9 cellular contexts compared by ENCODE assay signal in the genomic region with DNA sequence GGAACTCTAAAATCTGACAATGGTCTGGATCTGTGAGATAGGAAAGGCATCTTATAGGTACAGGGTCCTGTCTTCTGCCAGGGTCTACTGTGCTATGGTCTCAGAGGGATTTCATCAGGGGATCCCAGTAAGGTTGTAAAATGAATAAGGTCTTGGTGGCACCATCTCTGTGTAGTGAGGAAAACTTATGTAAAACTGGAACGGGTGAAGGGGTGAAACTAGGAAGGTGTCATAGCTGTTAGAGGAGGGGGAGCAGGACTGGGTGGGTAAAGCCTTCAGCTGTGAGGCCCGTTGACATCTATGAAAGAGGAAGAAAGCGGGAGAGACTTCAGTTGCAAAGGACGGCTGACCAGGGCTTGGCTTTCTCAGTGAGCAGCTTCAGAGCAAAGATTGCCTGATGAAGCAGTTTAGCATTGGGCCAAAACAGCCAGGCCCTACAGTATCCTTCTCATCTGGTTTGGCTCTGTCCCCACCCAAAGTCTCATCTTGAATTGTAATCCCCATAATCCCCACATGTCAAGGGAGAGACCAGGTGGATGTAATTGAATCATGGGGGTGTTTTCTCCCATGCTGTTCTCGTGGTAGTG. TPM values are rescaled to one million over a fixed set of nuclear protein-coding genes. Genes with fewer than 3 reads are reported as not detected.
DNase-seq lines count a peak whose midpoint lies in the region; ATAC-seq, FAIRE-seq and TF ChIP-seq lines count a peak whose summit lies in the region.
"Not testable (repeated sequence)": the region's sequence is repeated elsewhere in the genome, so short reads cannot be mapped to it uniquely, and the experiment has no call there.
"Had no signal": no experiment of that assay in that cellular context is flagged by ENCODE, and none has a peak within 500 bp of the region (broad histone marks: within the 10 kb centered on the region; RNA-seq: fewer than 3 reads in every experiment).

No MANE protein-coding gene starts in this region.

- WGBS in A549 (ENCODE audit: missing lambda C conversion rate), result 43% methylated on average over 5 of the region's 5 CpGs

- not testable (repeated sequence) for H3K36me3 Mint-ChIP-seq in chondrocyte (ENCODE audit: low read depth)
- H3K36me3 Mint-ChIP-seq in naive B cell, result peaks cover 0 to 14% of the 10 kb centered on the region in 2 donors

- not testable (repeated sequence) for H3K27me3 ChIP-seq in DND-41 (ENCODE audit: insufficient read depth, low read length, poor library complexity); HCT116 (ENCODE audit: insufficient read depth, low read length); KMS-11 (ENCODE audit: insufficient read depth, low read depth); SU-DHL-6 (ENCODE audit: low read length)

- ATAC-seq in A549 (peak; percentile 58 to 60; a peak in 4 of 6 replicates), DND-41 (ENCODE audit: insufficient read depth, low read depth) (0 out of 3 replicates have a peak, but pooled peaks have one; percentile 7), naive B cell (ENCODE audit: low read depth in 2 of 2) (peak; percentile 54 to 59)
- ATAC-seq in HCT116, result not testable (repeated sequence)

- not testable (repeated sequence) for H3K9me3 ChIP-seq in A549; DND-41 (ENCODE audit: insufficient read depth, low read length, severe bottlenecking); HCT116 (ENCODE audit: control insufficient read depth in 1 of 2, insufficient read depth in 1 of 2, low read depth in 1 of 2, low read length in 2 of 2); OCI-LY7 (ENCODE audit: low read length); SU-DHL-6 (ENCODE audit: insufficient read depth, low read length)

- not testable (repeated sequence) for H2AFZ ChIP-seq in DND-41 (ENCODE audit: low read depth, low read length); HCT116 (ENCODE audit: low read depth, low read length, poor library complexity, severe bottlenecking); OCI-LY7 (ENCODE audit: low read length); SU-DHL-6 (ENCODE audit: low read depth, low read length, severe bottlenecking)
- peak overlapping the region; percentile 67; the same call in 1 of the 2 replicates for H2AFZ ChIP-seq in KMS-11 (ENCODE audit: low read depth)

- H3K4me2 ChIP-seq in A549, result peak overlapping the region; percentile 62
- not testable (repeated sequence) for H3K4me2 ChIP-seq in DND-41 (ENCODE audit: insufficient read depth, low read length)
- H3K4me2 ChIP-seq in HCT116 (ENCODE audit: low read length), result peak overlapping the region; percentile 58
- H3K4me2 ChIP-seq in KMS-11, result peak overlapping the region; percentile 72
- 0 out of 2 replicates have a peak overlapping the region, but pooled peaks have one; percentile 32 for H3K4me2 ChIP-seq in OCI-LY7 (ENCODE audit: low read length)
- peak overlapping the region; percentile 7 for H3K4me2 ChIP-seq in SU-DHL-6 (ENCODE audit: low read depth, low read length, poor library complexity, severe bottlenecking)

- not testable (repeated sequence) for H3K27ac ChIP-seq in A549; DND-41 (ENCODE audit: low read length); HCT116 (ENCODE audit: low read depth, low read length); KMS-11; OCI-LY7 (ENCODE audit: low read depth, low read length, poor library complexity, severe bottlenecking); SU-DHL-6 (ENCODE audit: low read depth, low read length)

- BruUV-seq in HCT116 (replicated peaks; lab: Mats Ljungman, UMichigan); OCI-LY7 (replicated peaks; lab: Mats Ljungman, UMichigan): not testable (repeated sequence)

- not testable (repeated sequence) for H3K4me1 Mint-ChIP-seq in chondrocyte (ENCODE audit: low read depth)
- H3K4me1 Mint-ChIP-seq in naive B cell, result peaks cover 12 to 21% (median 18%) of the 10 kb centered on the region in 3 donors

- H3K4me3 ChIP-seq in A549; DND-41 (ENCODE audit: low read depth in 1 of 2, low read length in 2 of 2); HCT116 (replicated peaks in 1 of 2; ENCODE audit: low read depth in 1 of 2, low read length in 2 of 2); KMS-11 (IDR thresholded peaks at IDR 0.05; ENCODE audit: insufficient read depth, low read depth, low read length); OCI-LY7 (ENCODE audit: low read depth, low read length, poor library complexity, severe bottlenecking); SU-DHL-6 (ENCODE audit: insufficient read depth, low read length, poor library complexity, severe bottlenecking): not testable (repeated sequence)

- peak overlapping the region; percentile 45 for H3K4me3 Mint-ChIP-seq in chondrocyte (ENCODE audit: unreplicated experiment)
- peak overlapping the region in 7 of 8 donors; percentile 41 to 87 (median 74) for H3K4me3 Mint-ChIP-seq in naive B cell

- not testable (repeated sequence) for TF ChIP-seq RAD21 in A549 (conservative IDR thresholded peaks at IDR 0.05 in 1 of 2, IDR thresholded peaks at IDR 0.05 in 1 of 2); HCT116 (IDR thresholded peaks at IDR 0.05; ENCODE audit: low read depth)

- intact Hi-C loops in HCT116 (cut with micrococcal nuclease); OCI-LY7 (cut with micrococcal nuclease; ENCODE audit: unreplicated experiment): not testable (repeated sequence)

- not testable (repeated sequence) for H3F3A ChIP-seq in SU-DHL-6 (ENCODE audit: insufficient read depth)

- H3K36me3 ChIP-seq in DND-41 (ENCODE audit: insufficient read depth, low read length); HCT116 (ENCODE audit: control insufficient read depth in 1 of 2, insufficient read depth in 2 of 2, low read length in 2 of 2); KMS-11 (ENCODE audit: insufficient read depth); OCI-LY7 (ENCODE audit: insufficient read depth, low read length); SU-DHL-6 (ENCODE audit: low read length): not testable (repeated sequence)

- TF ChIP-seq CTCF in A549 (IDR thresholded peaks at IDR 0.05); DND-41 (IDR thresholded peaks at IDR 0.05; ENCODE audit: borderline replicate concordance, extremely low read depth, low read length, poor library complexity, severe bottlenecking); HCT116 (IDR thresholded peaks at IDR 0.05 in 2 of 3, conservative IDR thresholded peaks at IDR 0.05 in 1 of 3; ENCODE audit: borderline replicate concordance in 1 of 3, insufficient read depth in 1 of 3, low read depth in 2 of 3, low read length in 2 of 3); KMS-11 (conservative IDR thresholded peaks at IDR 0.05; ENCODE audit: low read depth, low read length); OCI-LY7 (conservative IDR thresholded peaks at IDR 0.05; ENCODE audit: low read length); SU-DHL-6 (IDR thresholded peaks at IDR 0.05; ENCODE audit: insufficient read depth, low read length, poor library complexity, severe bottlenecking); chondrocyte (IDR thresholded peaks at IDR 0.05): not testable (repeated sequence)

- CTCF ChIA-PET in A549 (lab: Yijun Ruan, JAX), result interaction anchor here (0.7 to 1.0 kb wide), 5 partner anchors 17 to 1041 kb away, joined by 3 to 4 read pairs (median 3); no protein-coding TSS in a partner anchor
- CTCF ChIA-PET in HCT116 (lab: Charles Lee), result interaction anchor here (1.2 kb wide), 1 partner anchor 208 kb away, joined by 3 read pairs; no protein-coding TSS in a partner anchor
- CTCF ChIA-PET in OCI-LY7 (lab: Charles Lee; ENCODE audit: unreplicated experiment), result interaction anchor here (0.6 to 1.6 kb wide), 2 partner anchors 36 to 203 kb away, joined by 3 read pairs; a partner anchor contains a TSS

- H3K27ac Mint-ChIP-seq in chondrocyte (ENCODE audit: unreplicated experiment), result not testable (repeated sequence)
- H3K27ac Mint-ChIP-seq in naive B cell, result peak overlapping the region in 5 of 6 donors; percentile 8 to 94 (median 65)

- not testable (repeated sequence) for H3K79me2 ChIP-seq in DND-41 (ENCODE audit: insufficient read depth, low read length); HCT116 (ENCODE audit: insufficient read depth, low read length); KMS-11 (ENCODE audit: insufficient read depth, low read depth); OCI-LY7 (ENCODE audit: insufficient read depth, low read depth, low read length); SU-DHL-6 (ENCODE audit: insufficient read depth, low read length)

- DNase-seq in A549 (ENCODE audit: low read depth in 1 of 2, low spot score in 1 of 2); DND-41; HCT116 (ENCODE audit: low read depth, low spot score); OCI-LY7 (ENCODE audit: low spot score); chondrocyte (ENCODE audit: low spot score); naive B cell: not testable (repeated sequence)

- POLR2A ChIA-PET in A549 (lab: Yijun Ruan, JAX); HCT116 (lab: Charles Lee); OCI-LY7 (lab: Charles Lee): not testable (repeated sequence)

- RAD21 ChIA-PET in HCT116 (lab: Charles Lee; ENCODE audit: low non-redundant PET in 1 of 2, low total read pairs in 2 of 2, uncharacterized antibody in 2 of 2, unreplicated experiment in 2 of 2), result not testable (repeated sequence)

- not testable (repeated sequence) for H3K4me1 ChIP-seq in A549; DND-41 (ENCODE audit: insufficient read depth, low read length); HCT116 (ENCODE audit: control insufficient read depth in 1 of 2, insufficient read depth in 2 of 2, low read length in 2 of 2); KMS-11 (ENCODE audit: low read depth, poor library complexity, severe bottlenecking); OCI-LY7 (ENCODE audit: insufficient read depth, low read length, poor library complexity, severe bottlenecking)

- H3K9ac ChIP-seq in DND-41 (ENCODE audit: low read depth, low read length); HCT116 (ENCODE audit: low read length); KMS-11; SU-DHL-6 (ENCODE audit: low read length): not testable (repeated sequence)

- peaks cover 13% of the 10 kb centered on the region for H3K27me3 Mint-ChIP-seq in chondrocyte (ENCODE audit: low read depth)
- H3K27me3 Mint-ChIP-seq in naive B cell, result not testable (repeated sequence)

- not testable (repeated sequence) for H3K9me3 Mint-ChIP-seq in chondrocyte (ENCODE audit: low read depth)
- H3K9me3 Mint-ChIP-seq in naive B cell, result peaks cover 0 to 23% (median 4%) of the 10 kb centered on the region in 7 donors

- not testable (repeated sequence) for H4K20me1 ChIP-seq in DND-41 (ENCODE audit: insufficient read depth, low read length); HCT116 (ENCODE audit: insufficient read depth); KMS-11 (ENCODE audit: insufficient read depth); OCI-LY7 (ENCODE audit: insufficient read depth, low read length); SU-DHL-6 (ENCODE audit: low read depth, low read length)

- H3K9me2 ChIP-seq in HCT116 (ENCODE audit: insufficient read depth); OCI-LY7 (ENCODE audit: insufficient read depth, low read length); SU-DHL-6 (replicated peaks; ENCODE audit: insufficient read depth, low read length): not testable (repeated sequence)

- FAIRE-seq in A549 (lab: Jason Lieb, UNC), result not testable (repeated sequence)

- TF ChIP-seq EP300 in A549 (IDR thresholded peaks at IDR 0.05), result not testable (repeated sequence)

- TF ChIP-seq POLR2A in A549 (IDR thresholded peaks at IDR 0.05; ENCODE audit: low read length); HCT116 (IDR thresholded peaks at IDR 0.05; ENCODE audit: borderline replicate concordance, extremely low read depth, insufficient read depth, insufficient read length): not testable (repeated sequence)

RNA-seq across cellular contexts. Expression of a gene that starts 24.5 kb away (rescaled TPM):
- 0.08 and 0.09 TPM in 2 replicates for polyA plus RNA-seq in A549 (2011; rRNA removed)
- 0.04 and 0.05 TPM in 2 replicates for polyA plus RNA-seq in A549 (2012; cell fraction: cytosol; rRNA removed)
- polyA plus RNA-seq in A549 (2012; cell fraction: nucleus; rRNA removed), result 0.07 TPM in 1 of 2 replicates, not detected in the other
- 0.22 to 0.26 TPM in 2 of 3 replicates, not detected in the other for polyA plus RNA-seq in A549 (2017; fragmentation: RNase III; extraction: RNeasy Plus Mini Kit Qiagen cat#74134 plus additional on column Dnase treatment)
- polyA minus RNA-seq in A549 (2011; rRNA and poly(A)+ RNA removed), result 0.44 TPM in 1 of 2 replicates, not detected in the other
- total RNA-seq in HCT116 (2021; ENCODE audit: unreplicated experiment), result 0.27 TPM
- 0.25 TPM in 1 of 2 replicates, not detected in the other for polyA plus RNA-seq in HCT116 (2012)
- total RNA-seq in OCI-LY7 (2014; rRNA removed; shearing (Covaris generic)), result 0.36 and 0.69 TPM in 2 replicates
- 1.1 and 2.1 TPM in 2 replicates for total RNA-seq in OCI-LY7 (2022)
- total RNA-seq in chondrocyte, result 1.5 to 5.1 TPM (median 4.2 TPM) in 3 replicates
- 10 to 100 TPM in 5 of 6 donors, 1 to 10 TPM in 1; 5.3 to 37.3 (median 30.2) TPM for polyA plus RNA-seq in naive B cell (ENCODE audit: low read depth in 6 of 6)
- total RNA-seq: CD4-positive, alpha-beta T cell had no signal
